ENCODE assay signal across 22 cellular contexts in genomic region chr13:95251641-95252040, GRCh38. TPM values are rescaled to one million over a fixed set of nuclear protein-coding genes. Genes with fewer than 3 reads are reported as not detected.
DNase-seq lines count a peak whose midpoint lies in the region; ATAC-seq, FAIRE-seq and TF ChIP-seq lines count a peak whose summit lies in the region.
"Had no signal": no experiment of that assay in that cellular context is flagged by ENCODE, and none has a peak within 500 bp of the region (broad histone marks: within the 10 kb centered on the region; RNA-seq: fewer than 3 reads in every experiment).

No MANE protein-coding gene starts in this region.

- DNase-seq in A549 (ENCODE audit: low read depth in 1 of 2, low spot score in 1 of 2), result no peak
- DNase-seq in activated naive CD8-positive, alpha-beta T cell treated with anti-CD3 and anti-CD28 coated beads, Interleukin-2, amount 50 U/mL, for 24 hours, result no peak
- no peak for DNase-seq in HEK293T (ENCODE audit: extremely low spot score)
- no peak for DNase-seq in left lobe of liver (ENCODE audit: low spot score)
- no peak for DNase-seq in HuH-7 (ENCODE audit: low spot score)
- no peak for DNase-seq in AG08396 (ENCODE audit: low spot score)
- DNase-seq: activated CD8-positive, alpha-beta T cell treated with anti-CD3 and anti-CD28 coated beads, Interleukin-2, amount 10 ng/mL, durations not matched to agents 7 days and 5 days; activated gamma-delta T cell treated with Interleukin-2 at 50 U/mL for 16 hours; CD4-positive, alpha-beta memory T cell; effector CD8-positive, alpha-beta T cell; EL; NCI-H1092; SK-N-SH had no signal

- no peak for ATAC-seq in A549
- ATAC-seq in GM21360 (IDR thresholded peaks at IDR 0.05; ENCODE audit: unreplicated experiment), result peak; percentile 62
- peak; percentile 48 for ATAC-seq in HG03039 (IDR thresholded peaks at IDR 0.05; ENCODE audit: unreplicated experiment)
- peak; percentile 46 for ATAC-seq in activated naive CD8-positive, alpha-beta T cell treated with anti-CD3 and anti-CD28 coated beads, Interleukin-2, amount 50 U/mL, for 24 hours
- ATAC-seq in left lobe of liver, result no peak
- ATAC-seq: activated CD8-positive, alpha-beta T cell treated with anti-CD3 and anti-CD28 coated beads, Interleukin-2, amount 10 ng/mL, durations not matched to agents 7 days and 5 days; gastroesophageal sphincter; HepG2 had no signal

- CTCF ChIA-PET in A549 (lab: Yijun Ruan, JAX), result interaction anchor here (1.3 kb wide), 1 partner anchor 62 kb away, joined by 5 read pairs; no protein-coding TSS in a partner anchor
- CTCF ChIA-PET in HEK293T (lab: Yijun Ruan, JAX), result no interaction called here

- peak overlapping the region; percentile 22 to 67; a peak in 4 of 6 replicates for H3K27ac ChIP-seq in A549
- H3K27ac ChIP-seq: gastroesophageal sphincter had no signal

- H3K9me3 Mint-ChIP-seq in activated naive CD8-positive, alpha-beta T cell treated with anti-CD3 and anti-CD28 coated beads, Interleukin-2, amount 50 U/mL, for 24 hours, result no peaks in the 10 kb centered on the region
- H3K9me3 Mint-ChIP-seq: CD4-positive, alpha-beta memory T cell; memory B cell; stimulated activated naive CD8-positive, alpha-beta T cell treated with anti-CD3 and anti-CD28 coated beads, Interleukin-15, Interleukin-2, amounts not matched to agents 100 ng/mL and 50 ng/mL, for 24 hours had no signal

- H3K27me3 Mint-ChIP-seq in activated naive CD8-positive, alpha-beta T cell treated with anti-CD3 and anti-CD28 coated beads, Interleukin-2, amount 50 U/mL, for 24 hours, result no peaks in the 10 kb centered on the region
- H3K27me3 Mint-ChIP-seq: CD4-positive, alpha-beta memory T cell; memory B cell; stimulated activated naive CD8-positive, alpha-beta T cell treated with anti-CD3 and anti-CD28 coated beads, Interleukin-15, Interleukin-2, amounts not matched to agents 100 ng/mL and 50 ng/mL, for 24 hours had no signal

- no peak overlapping the region for H3K4me3 ChIP-seq in A549
- H3K4me3 ChIP-seq: gastroesophageal sphincter had no signal

- POLR2A ChIA-PET in A549 (lab: Yijun Ruan, JAX) (no interaction called here), HEK293T (lab: Yijun Ruan, JAX) (no interaction called here)

- no peak for TF ChIP-seq POLR2A in A549 (IDR thresholded peaks at IDR 0.05; ENCODE audit: low read length)

- no peak for TF ChIP-seq EP300 in A549 (IDR thresholded peaks at IDR 0.05)

- no peak overlapping the region for H3K4me3 Mint-ChIP-seq in activated naive CD8-positive, alpha-beta T cell treated with anti-CD3 and anti-CD28 coated beads, Interleukin-2, amount 50 U/mL, for 24 hours
- H3K4me3 Mint-ChIP-seq: activated CD8-positive, alpha-beta T cell treated with anti-CD3 and anti-CD28 coated beads, Interleukin-2, amount 10 ng/mL, durations not matched to agents 7 days and 5 days; CD4-positive, alpha-beta memory T cell; memory B cell; stimulated activated naive CD8-positive, alpha-beta T cell treated with anti-CD3 and anti-CD28 coated beads, Interleukin-15, Interleukin-2, amounts not matched to agents 100 ng/mL and 50 ng/mL, for 24 hours had no signal

- H3K4me1 ChIP-seq in A549, result peaks cover 58% of the 10 kb centered on the region
- H3K4me1 ChIP-seq: gastroesophageal sphincter had no signal

- H3K27ac Mint-ChIP-seq in activated naive CD8-positive, alpha-beta T cell treated with anti-CD3 and anti-CD28 coated beads, Interleukin-2, amount 50 U/mL, for 24 hours, result peak overlapping the region; percentile 47
- H3K27ac Mint-ChIP-seq: activated CD8-positive, alpha-beta T cell treated with anti-CD3 and anti-CD28 coated beads, Interleukin-2, amount 10 ng/mL, durations not matched to agents 7 days and 5 days; CD4-positive, alpha-beta memory T cell; stimulated activated naive CD8-positive, alpha-beta T cell treated with anti-CD3 and anti-CD28 coated beads, Interleukin-15, Interleukin-2, amounts not matched to agents 100 ng/mL and 50 ng/mL, for 24 hours had no signal

- TF ChIP-seq RAD21 in A549 (conservative IDR thresholded peaks at IDR 0.05 in 1 of 2, IDR thresholded peaks at IDR 0.05 in 1 of 2), result no peak

- FAIRE-seq in A549 (lab: Jason Lieb, UNC), result no peak
- FAIRE-seq: A204.1, bronchial epithelial cell, HepG2, TTC549 had no signal

- TF ChIP-seq CTCF in A549 (IDR thresholded peaks at IDR 0.05), result no peak

- no peak overlapping the region for H3K4me2 ChIP-seq in A549
- H3K4me2 ChIP-seq: SK-N-SH had no signal

- peaks cover 18% of the 10 kb centered on the region for H3K4me1 Mint-ChIP-seq in activated naive CD8-positive, alpha-beta T cell treated with anti-CD3 and anti-CD28 coated beads, Interleukin-2, amount 50 U/mL, for 24 hours

- 93% methylated on average over 5 of the region's 5 CpGs for WGBS in A549 (ENCODE audit: missing lambda C conversion rate)

- no peaks in the 10 kb centered on the region for H3K9me3 ChIP-seq in A549
- H3K9me3 ChIP-seq: gastroesophageal sphincter, SK-N-SH had no signal

- H3K36me3 Mint-ChIP-seq in activated naive CD8-positive, alpha-beta T cell treated with anti-CD3 and anti-CD28 coated beads, Interleukin-2, amount 50 U/mL, for 24 hours (ENCODE audit: low read depth), result peaks cover 12% of the 10 kb centered on the region

TF ChIP-seq in A549, 52 proteins besides CTCF, POLR2A, EP300 and RAD21:
- no peak for TF ChIP-seq CHD4 (IDR thresholded peaks at IDR 0.05; ENCODE audit: borderline replicate concordance)
- TF ChIP-seq MAX (IDR thresholded peaks at IDR 0.05), result no peak
- TF ChIP-seq HDAC2 (IDR thresholded peaks at IDR 0.05), result no peak

TF ChIP-seq in HEK293T, 16 proteins besides CTCF, POLR2A, EP300 and RAD21:
- TF ChIP-seq FOXM1 (IDR thresholded peaks at IDR 0.05; ENCODE audit: borderline replicate concordance) (no peak), FOXK2 (IDR thresholded peaks at IDR 0.05) (no peak), ELF4 (IDR thresholded peaks at IDR 0.05) (no peak), SP1 (IDR thresholded peaks at IDR 0.05) (no peak), ARNT (IDR thresholded peaks at IDR 0.05) (no peak), CTBP1 (IDR thresholded peaks at IDR 0.05; ENCODE audit: borderline replicate concordance) (no peak), TARDBP (IDR thresholded peaks at IDR 0.05) (no peak), PKNOX1 (IDR thresholded peaks at IDR 0.05) (no peak), FOXA1 (IDR thresholded peaks at IDR 0.05) (no peak), ZNF384 (IDR thresholded peaks at IDR 0.05) (no peak), SUZ12 (IDR thresholded peaks at IDR 0.05) (no peak), LEF1 (IDR thresholded peaks at IDR 0.05; ENCODE audit: borderline replicate concordance) (no peak), L3MBTL2 (conservative IDR thresholded peaks at IDR 0.05) (no peak), BHLHE40 (IDR thresholded peaks at IDR 0.05; ENCODE audit: borderline replicate concordance) (no peak)
TF ChIP-seq in HEK293T: peak in this region for 0.

RNA-seq across cellular contexts. Expression of gene ABCC4, which starts 49.6 kb away (rescaled TPM):
- polyA plus RNA-seq in A549 (2011; rRNA removed) (46.4 and 56.2 TPM in 2 replicates), A549 (2017; fragmentation: RNase III; extraction: RNeasy Plus Mini Kit Qiagen cat#74134 plus additional on column Dnase treatment) (23.5 to 26.0 TPM (median 24.2 TPM) in 3 replicates)
- 10.1 and 11.9 TPM in 2 replicates for polyA plus RNA-seq in A549 (2012; cell fraction: cytosol; rRNA removed)
- polyA plus RNA-seq in A549 (2012; cell fraction: nucleus; rRNA removed), result 12.6 and 16.8 TPM in 2 replicates
- 154 and 157 TPM in 2 replicates for polyA minus RNA-seq in A549 (2011; rRNA and poly(A)+ RNA removed)
- 1.7 TPM for total RNA-seq in left lobe of liver

Comparison
In these comparisons a context has a peak if more than half of its experiments do, and no peak if none do; other contexts are left out.
1. ATAC-seq: peak in GM21360 (single experiment), HG03039 (single experiment) and activated naive CD8-positive, alpha-beta T cell treated with anti-CD3 and anti-CD28 coated beads, Interleukin-2, amount 50 U/mL, for 24 hours (single experiment); none in A549 (0 of 2) and left lobe of liver (single experiment).